In the genomic region with DNA sequence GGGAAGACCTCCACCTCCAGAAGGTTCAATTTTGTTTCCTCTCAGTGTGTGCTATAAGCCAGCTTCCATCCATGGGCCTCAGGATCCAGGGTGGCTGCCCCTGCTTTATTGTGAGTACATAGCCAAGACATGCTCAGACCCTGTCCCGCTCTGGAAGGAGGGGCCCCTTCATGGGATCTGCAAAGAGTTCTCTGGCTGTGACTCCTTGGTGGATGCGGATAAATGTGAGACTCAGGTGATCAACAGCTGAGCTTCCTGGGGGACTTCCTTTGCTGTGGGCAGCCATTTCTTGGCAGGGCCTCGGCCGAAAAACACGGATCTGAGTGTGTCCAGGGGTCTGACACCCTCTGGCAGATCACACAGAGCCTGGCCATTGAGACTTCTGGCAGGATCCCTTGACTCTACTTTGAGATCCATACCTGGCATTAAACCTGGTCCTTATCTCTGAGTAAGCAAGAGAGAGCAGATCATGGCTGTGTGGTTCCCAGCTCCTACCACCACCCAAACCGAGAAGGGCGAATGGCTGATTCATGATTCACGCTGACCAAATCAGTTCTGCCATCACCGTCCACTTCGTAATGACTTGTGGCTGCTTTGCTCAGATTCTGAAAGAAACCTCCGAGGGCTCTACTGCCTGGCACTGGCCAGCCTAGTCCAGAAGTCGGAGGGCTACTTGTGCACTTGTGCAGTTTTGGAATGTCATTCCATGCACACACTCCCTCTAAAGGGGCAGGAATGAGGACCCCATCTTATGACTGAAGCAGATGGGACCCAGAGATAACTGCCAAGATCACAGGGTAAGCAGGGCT, we compare ENCODE assay signal across 18 cellular contexts.
"Had no signal": no experiment of that assay in that cellular context is flagged by ENCODE, and none has a peak within 500 bp of the region (broad histone marks: within the 10 kb centered on the region; RNA-seq: fewer than 3 reads in every experiment).

No MANE protein-coding gene starts in this region.

- H3K36me3 Mint-ChIP-seq: activated CD8-positive, alpha-beta memory T cell treated with anti-CD3 and anti-CD28 coated beads, Interleukin-2, amount 10 ng/mL, durations not matched to agents 7 days and 5 days; activated naive CD4-positive, alpha-beta T cell treated with anti-CD3 and anti-CD28 coated beads, Interleukin-2, amount 50 U/mL, for 72 hours; natural killer cell had no signal

- H3K4me1 Mint-ChIP-seq: activated CD8-positive, alpha-beta memory T cell treated with anti-CD3 and anti-CD28 coated beads, Interleukin-2, amount 10 ng/mL, durations not matched to agents 7 days and 5 days had no signal

- H3K27ac Mint-ChIP-seq: activated CD8-positive, alpha-beta memory T cell treated with anti-CD3 and anti-CD28 coated beads, Interleukin-2, amount 10 ng/mL, durations not matched to agents 7 days and 5 days; activated naive CD4-positive, alpha-beta T cell treated with anti-CD3 and anti-CD28 coated beads, Interleukin-2, amount 50 U/mL, for 72 hours; activated T-cell treated with anti-CD3 and anti-CD28 coated beads, Interleukin-2, amount 50 U/mL, for 24 hours; natural killer cell had no signal

- ATAC-seq: activated CD8-positive, alpha-beta memory T cell treated with anti-CD3 and anti-CD28 coated beads, Interleukin-2, amount 10 ng/mL, durations not matched to agents 7 days and 5 days; activated naive CD4-positive, alpha-beta T cell treated with anti-CD3 and anti-CD28 coated beads, Interleukin-2, amount 50 U/mL, for 72 hours; left colon; mucosa of descending colon; natural killer cell; psoas muscle; stimulated activated naive CD8-positive, alpha-beta T cell treated with anti-CD3 and anti-CD28 coated beads, Interleukin-15, Interleukin-2, amounts not matched to agents 100 U/mL and 50 U/mL, for 24 hours had no signal

- H3K27me3 ChIP-seq: cardiac muscle cell, suprapubic skin had no signal

- H3K9me3 Mint-ChIP-seq: activated naive CD4-positive, alpha-beta T cell treated with anti-CD3 and anti-CD28 coated beads, Interleukin-2, amount 50 U/mL, for 72 hours; activated T-cell treated with anti-CD3 and anti-CD28 coated beads, Interleukin-2, amount 50 U/mL, for 24 hours; natural killer cell had no signal

- H3K4me3 ChIP-seq: cardiac muscle cell, mucosa of descending colon, psoas muscle, suprapubic skin had no signal

- H3K27me3 Mint-ChIP-seq: activated CD8-positive, alpha-beta memory T cell treated with anti-CD3 and anti-CD28 coated beads, Interleukin-2, amount 10 ng/mL, durations not matched to agents 7 days and 5 days had no signal

- H3K27ac ChIP-seq: cardiac muscle cell, psoas muscle, suprapubic skin had no signal

- H3K4me3 Mint-ChIP-seq: activated CD8-positive, alpha-beta memory T cell treated with anti-CD3 and anti-CD28 coated beads, Interleukin-2, amount 10 ng/mL, durations not matched to agents 7 days and 5 days; activated T-cell treated with anti-CD3 and anti-CD28 coated beads, Interleukin-2, amount 50 U/mL, for 24 hours; natural killer cell had no signal

- H3K9me3 ChIP-seq: mucosa of descending colon, psoas muscle, suprapubic skin had no signal

- DNase-seq: activated CD8-positive, alpha-beta memory T cell treated with anti-CD3 and anti-CD28 coated beads, Interleukin-2, amount 10 ng/mL, durations not matched to agents 7 days and 5 days; activated effector memory CD4-positive, alpha-beta T cell treated with anti-CD3 and anti-CD28 coated beads, Interleukin-2, amount 50 U/mL, for 16 hours; activated T-cell treated with anti-CD3 and anti-CD28 coated beads, Interleukin-2, amount 50 U/mL, for 24 hours; foreskin melanocyte; left colon; mammary epithelial cell; mucosa of descending colon; natural killer cell; nucleus accumbens; psoas muscle; stimulated activated CD4-positive, alpha-beta T cell treated with anti-CD3 and anti-CD28 coated beads, Interleukin-2, amount 100 ng/mL, for 48 hours; stimulated activated naive CD8-positive, alpha-beta T cell treated with anti-CD3 and anti-CD28 coated beads, Interleukin-15, Interleukin-2, amounts not matched to agents 100 U/mL and 50 U/mL, for 24 hours had no signal

- FAIRE-seq: colon, endothelial cell of umbilical vein, urothelium cell line had no signal

- H3K36me3 ChIP-seq: suprapubic skin had no signal

- H3K4me1 ChIP-seq: psoas muscle had no signal
